Comparison of ENCODE assay signal across 8 cellular contexts in the genomic region with DNA sequence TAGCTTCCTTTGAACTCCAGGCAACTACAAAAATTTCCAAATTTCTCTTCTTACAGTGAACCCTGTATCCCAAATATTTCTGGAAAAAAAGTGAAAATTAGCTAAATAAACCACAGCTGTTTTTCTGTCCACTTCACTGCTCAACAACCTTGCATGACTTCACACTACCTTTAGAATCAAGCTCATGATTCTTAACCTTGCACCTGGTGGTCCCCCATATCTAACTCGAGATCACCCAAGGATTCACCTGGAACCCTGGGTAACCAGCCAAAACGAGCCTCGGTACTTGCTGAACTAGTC.
"Had no signal": no experiment of that assay in that cellular context is flagged by ENCODE, and none has a peak within 500 bp of the region (broad histone marks: within the 10 kb centered on the region; RNA-seq: fewer than 3 reads in every experiment).

No MANE protein-coding gene starts in this region.

- H3K27ac ChIP-seq: ascending aorta, pancreas, skin epidermis had no signal

- H3K9me3 ChIP-seq: ascending aorta, pancreas had no signal

- H3K9me3 Mint-ChIP-seq: activated naive CD8-positive, alpha-beta T cell treated with anti-CD3 and anti-CD28 coated beads, Interleukin-2, amount 50 U/mL, for 24 hours had no signal

- H3K4me3 Mint-ChIP-seq: activated naive CD8-positive, alpha-beta T cell treated with anti-CD3 and anti-CD28 coated beads, Interleukin-2, amount 50 U/mL, for 24 hours had no signal

- ATAC-seq: left ventricle myocardium superior had no signal

- H3K4me3 ChIP-seq: ascending aorta, pancreas, skin epidermis had no signal

- H3K27ac Mint-ChIP-seq: activated naive CD8-positive, alpha-beta T cell treated with anti-CD3 and anti-CD28 coated beads, Interleukin-2, amount 50 U/mL, for 24 hours had no signal

- DNase-seq: activated naive CD4-positive, alpha-beta T cell treated with Interleukin-2 at 50 U/mL for 16 hours; foreskin melanocyte; kidney; left ventricle myocardium superior had no signal

- H3K27me3 ChIP-seq: ascending aorta, pancreas had no signal
